ENCODE assay signal across 26 cellular contexts in genomic region chr11:72007089-72007476, GRCh38. TPM values are rescaled to one million over a fixed set of nuclear protein-coding genes. Genes with fewer than 3 reads are reported as not detected.
A peak's percentile ranks its signal among the peaks of the same experiment; 100 is the strongest.
DNase-seq lines count a peak whose midpoint lies in the region; ATAC-seq, FAIRE-seq and TF ChIP-seq lines count a peak whose summit lies in the region.
"Had no signal": no experiment of that assay in that cellular context is flagged by ENCODE, and none has a peak within 500 bp of the region (broad histone marks: within the 10 kb centered on the region; RNA-seq: fewer than 3 reads in every experiment).

No MANE protein-coding gene starts in this region.

- CTCF ChIA-PET in GM12878 (lab: Yijun Ruan, JAX), result interaction anchor here (1.4 to 2.1 kb wide), 3 partner anchors 30 to 84 kb away, joined by 3 to 16 read pairs (median 4); no protein-coding TSS in a partner anchor
- CTCF ChIA-PET in activated CD4-positive, alpha-beta T cell treated with anti-CD3 and anti-CD28 coated beads, Interleukin-2, amount 10 ng/mL, durations not matched to agents 7 days and 5 days (lab: Charles Lee), result interaction anchor here (0.5 to 2.3 kb wide), 4 partner anchors 9 to 738 kb away, joined by 3 to 7 read pairs (median 4); no protein-coding TSS in a partner anchor

- H3K4me1 Mint-ChIP-seq in CD14-positive monocyte, result no peaks in the 10 kb centered on the region
- no peaks in the 10 kb centered on the region for H3K4me1 Mint-ChIP-seq in activated CD4-positive, alpha-beta T cell treated with anti-CD3 and anti-CD28 coated beads, Interleukin-2, amount 10 ng/mL, durations not matched to agents 7 days and 5 days

- no peak for FAIRE-seq in GM12878 (lab: Jason Lieb, UNC)

- H3K79me2 ChIP-seq in GM12878 (ENCODE audit: control insufficient read depth, insufficient read depth, low read length) (no peaks in the 10 kb centered on the region), Karpas-422 (ENCODE audit: low read length) (no peaks in the 10 kb centered on the region)

- no peak for TF ChIP-seq RAD21 in GM12878 (IDR thresholded peaks at IDR 0.05; ENCODE audit: insufficient read depth, low read depth, low read length)

- H3K9me3 Mint-ChIP-seq in CD14-positive monocyte, result peaks cover 0 to 2% (median 0%) of the 10 kb centered on the region in 7 donors
- no peaks in the 10 kb centered on the region for H3K9me3 Mint-ChIP-seq in activated CD4-positive, alpha-beta T cell treated with anti-CD3 and anti-CD28 coated beads, Interleukin-2, amount 10 ng/mL, durations not matched to agents 7 days and 5 days
- H3K9me3 Mint-ChIP-seq: CD4-positive, alpha-beta T cell; T-cell had no signal

- in situ Hi-C loops in GM18951 (cut with MboI; ENCODE audit: low sequenced_read_pairs, unreplicated experiment) (no loop called here), GM12878 (cut with MboI) (no loop called here)

- H3K9ac ChIP-seq in GM12878 (ENCODE audit: control insufficient read depth, insufficient read depth, low read length) (no peak overlapping the region), neuronal stem cell (ENCODE audit: low read depth, low read length, poor library complexity) (no peak overlapping the region), Karpas-422 (ENCODE audit: low read length) (no peak overlapping the region)

- POLR2A ChIA-PET in GM12878 (lab: Charles Lee), result interaction anchor here (1.2 kb wide), 1 partner anchor 29 kb away, joined by 4 read pairs; no protein-coding TSS in a partner anchor
- POLR2A ChIA-PET in activated CD4-positive, alpha-beta T cell treated with anti-CD3 and anti-CD28 coated beads, Interleukin-2, amount 10 ng/mL, durations not matched to agents 7 days and 5 days (lab: Charles Lee), result no interaction called here

- peaks cover 94 to 97% of the 10 kb centered on the region in 2 donors for H3K36me3 Mint-ChIP-seq in CD14-positive monocyte
- peaks cover 65% of the 10 kb centered on the region for H3K36me3 Mint-ChIP-seq in activated CD4-positive, alpha-beta T cell treated with anti-CD3 and anti-CD28 coated beads, Interleukin-2, amount 10 ng/mL, durations not matched to agents 7 days and 5 days (ENCODE audit: low read depth)

- H3K14ac ChIP-seq in neuronal stem cell (ENCODE audit: low read length), result no peak overlapping the region

- TF ChIP-seq EP300 in GM12878 (IDR thresholded peaks at IDR 0.05; ENCODE audit: borderline replicate concordance in 1 of 2, control insufficient read depth in 1 of 2, low read depth in 2 of 2, low read length in 2 of 2), result no peak

- RAD21 ChIA-PET in GM12878 (lab: Charles Lee; ENCODE audit: unreplicated experiment), result no interaction called here

- no peak overlapping the region for H2BK12ac ChIP-seq in neuronal stem cell (ENCODE audit: low read length)

- H3K27me3 Mint-ChIP-seq in CD14-positive monocyte (ENCODE audit: low read depth in 3 of 3), result no peaks in the 10 kb centered on the region
- H3K27me3 Mint-ChIP-seq in activated CD4-positive, alpha-beta T cell treated with anti-CD3 and anti-CD28 coated beads, Interleukin-2, amount 10 ng/mL, durations not matched to agents 7 days and 5 days, result no peaks in the 10 kb centered on the region
- H3K27me3 Mint-ChIP-seq: CD4-positive, alpha-beta T cell; T-cell had no signal

- H3K36me3 ChIP-seq in GM12878 (ENCODE audit: control insufficient read depth in 2 of 2, insufficient read depth in 2 of 2, low read length in 1 of 2) (peaks cover 43 to 66% of the 10 kb centered on the region in 2 experiments; a peak in 3 of 4 replicates), neuronal stem cell (replicated peaks in 1 of 2; ENCODE audit: control insufficient read depth in 2 of 2, insufficient read depth in 2 of 2, low read length in 2 of 2) (peaks cover 87 to 99% of the 10 kb centered on the region in 2 donors), Karpas-422 (ENCODE audit: insufficient read depth, low read length) (peaks cover 9% of the 10 kb centered on the region)
- H3K36me3 ChIP-seq: uterus had no signal

- peak overlapping the region; percentile 20 for H4K8ac ChIP-seq in neuronal stem cell (ENCODE audit: low read depth, low read length)

- SMC1A ChIA-PET in GM12878 (lab: Charles Lee; ENCODE audit: uncharacterized antibody, unreplicated experiment), result interaction anchor here (1.4 kb wide), 1 partner anchor 83 kb away, joined by 4 read pairs; no protein-coding TSS in a partner anchor

- H3K27ac ChIP-seq in GM12878 (ENCODE audit: control insufficient read depth, insufficient read depth), result no peak overlapping the region
- H3K27ac ChIP-seq in neuronal stem cell (replicated peaks; ENCODE audit: low read length), result no peak overlapping the region
- H3K27ac ChIP-seq in Karpas-422 (ENCODE audit: low read length), result no peak overlapping the region
- H3K27ac ChIP-seq: body of pancreas, foreskin keratinocyte, Peyer's patch, SJCRH30, testis, uterus had no signal

- no peak overlapping the region for H3K4ac ChIP-seq in neuronal stem cell (ENCODE audit: low read length)

- DNase-seq in CD14-positive monocyte (ENCODE audit: low spot score), result peak; percentile 43
- DNase-seq in GM12878 (ENCODE audit: low read depth, low spot score), result no peak
- no peak for DNase-seq in neuronal stem cell (ENCODE audit: low spot score)
- DNase-seq in activated CD4-positive, alpha-beta T cell treated with anti-CD3 and anti-CD28 coated beads, Interleukin-2, amount 10 ng/mL, durations not matched to agents 7 days and 5 days, result no peak
- no peak for DNase-seq in Karpas-422
- no peak for DNase-seq in COR-L47 (lab: John Stamatoyannopoulos, UW)
- DNase-seq: body of pancreas; CD4-positive, alpha-beta T cell; effector CD8-positive, alpha-beta T cell; foreskin keratinocyte; GOT3; KG1; left cardiac atrium; mammary epithelial cell; NCI-H146; NCI-H510A treated with DMSO at 0.1 percent for 48 hours; Peyer's patch; retina; SJCRH30; spleen; stimulated activated CD4-positive, alpha-beta T cell treated with anti-CD3 and anti-CD28 coated beads, Interleukin-2, amount 100 ng/mL, for 48 hours; stimulated activated naive CD4-positive, alpha-beta T cell; T-cell; testis; uterus had no signal

- peak overlapping the region; percentile 89 for H4K91ac ChIP-seq in neuronal stem cell (ENCODE audit: low read depth, low read length, poor library complexity)

- H3K27ac Mint-ChIP-seq in CD14-positive monocyte, result peak overlapping the region in 5 of 7 donors; percentile 7 to 55 (median 41)
- no peak overlapping the region for H3K27ac Mint-ChIP-seq in activated CD4-positive, alpha-beta T cell treated with anti-CD3 and anti-CD28 coated beads, Interleukin-2, amount 10 ng/mL, durations not matched to agents 7 days and 5 days

- no peak overlapping the region for H2BK15ac ChIP-seq in neuronal stem cell (ENCODE audit: low read length)

- H3K4me1 ChIP-seq in GM12878 (ENCODE audit: control insufficient read depth, insufficient read depth, low read length), result no peaks in the 10 kb centered on the region
- H3K4me1 ChIP-seq in neuronal stem cell (ENCODE audit: control insufficient read depth in 2 of 2, insufficient read depth in 1 of 2, low read depth in 1 of 2, low read length in 2 of 2), result no peaks in the 10 kb centered on the region
- H3K4me1 ChIP-seq in Karpas-422 (ENCODE audit: low read length), result peaks cover 17% of the 10 kb centered on the region
- H3K4me1 ChIP-seq: body of pancreas, foreskin keratinocyte, Peyer's patch, SJCRH30, testis, uterus had no signal

- H4K20me1 ChIP-seq in GM12878 (ENCODE audit: control insufficient read depth, insufficient read depth) (0 out of 2 replicates have a peak, but pooled peaks cover under 1% of the 10 kb centered on the region), Karpas-422 (ENCODE audit: insufficient read depth, low read depth, low read length) (peaks cover 3% of the 10 kb centered on the region; the same call in 1 of the 2 replicates)

- H2AFZ ChIP-seq in GM12878 (ENCODE audit: control insufficient read depth, low read depth, low read length) (no peak overlapping the region), neuronal stem cell (ENCODE audit: low read length) (no peak overlapping the region), Karpas-422 (ENCODE audit: low read length) (no peak overlapping the region)

- H3K4me3 Mint-ChIP-seq in CD14-positive monocyte, result no peak overlapping the region
- H3K4me3 Mint-ChIP-seq in activated CD4-positive, alpha-beta T cell treated with anti-CD3 and anti-CD28 coated beads, Interleukin-2, amount 10 ng/mL, durations not matched to agents 7 days and 5 days, result no peak overlapping the region
- H3K4me3 Mint-ChIP-seq: CD4-positive, alpha-beta T cell; T-cell had no signal

- WGBS in GM12878 (ENCODE audit: insufficient coverage, insufficient replicate concordance, low lambda C conversion rate, missing lambda C conversion rate), result 96% methylated on average over 15 of the region's 15 CpGs
- WGBS in neuronal stem cell (ENCODE audit: extremely low coverage in 2 of 2, insufficient read length in 2 of 2, insufficient replicate concordance in 1 of 2), 2 donors, result no CpG with 5 or more reads among the region's 15 CpGs

- intact Hi-C loops in CD14-positive monocyte (cut with micrococcal nuclease), result no loop called here
- intact Hi-C loops in GM12878 (cut with micrococcal nuclease; ENCODE audit: unreplicated experiment), result no loop called here

- BruUV-seq in GM12878 (replicated peaks; lab: Mats Ljungman, UMichigan), result no TSS peak

- no peak overlapping the region for H2BK5ac ChIP-seq in neuronal stem cell (ENCODE audit: low read length)

- peaks cover 2% of the 10 kb centered on the region for H3K79me1 ChIP-seq in neuronal stem cell (ENCODE audit: low read depth, low read length)

- no peaks in the 10 kb centered on the region for H3K27me3 ChIP-seq in GM12878 (replicated peaks in 1 of 2; ENCODE audit: control insufficient read depth in 2 of 2, insufficient read depth in 2 of 2, low read length in 1 of 2)
- no peaks in the 10 kb centered on the region for H3K27me3 ChIP-seq in neuronal stem cell (ENCODE audit: control insufficient read depth in 3 of 3, insufficient read depth in 3 of 3, low read depth in 1 of 3, low read length in 3 of 3)
- H3K27me3 ChIP-seq in Karpas-422 (ENCODE audit: low read length), result no peaks in the 10 kb centered on the region
- H3K27me3 ChIP-seq: body of pancreas, foreskin keratinocyte, Peyer's patch, SJCRH30, spleen, testis, uterus had no signal

- TF ChIP-seq POLR2A in GM18951 (IDR thresholded peaks at IDR 0.05; ENCODE audit: extremely low read depth, insufficient read depth, insufficient read length) (peak; percentile 9), GM12878 (IDR thresholded peaks at IDR 0.05; ENCODE audit: low read depth, low read length) (peak; percentile 14; the same call in 1 of the 2 replicates)

- H2AK5ac ChIP-seq in neuronal stem cell (ENCODE audit: low read depth, low read length), result no peak overlapping the region

- no peak overlapping the region for H3K18ac ChIP-seq in neuronal stem cell (ENCODE audit: low read length)

- H3K4me2 ChIP-seq in GM12878 (ENCODE audit: control insufficient read depth, insufficient read depth) (no peak overlapping the region), neuronal stem cell (ENCODE audit: insufficient read depth, low read length, poor library complexity, severe bottlenecking) (no peak overlapping the region), Karpas-422 (ENCODE audit: low read depth, low read length, poor library complexity, severe bottlenecking) (no peak overlapping the region)

- no peak for ATAC-seq in GM12878
- ATAC-seq: body of pancreas, foreskin keratinocyte, left cardiac atrium, T-cell had no signal

- H3K4me3 ChIP-seq in GM12878, result no peak overlapping the region
- H3K4me3 ChIP-seq in neuronal stem cell (ENCODE audit: low read length in 2 of 2), result no peak overlapping the region
- H3K4me3 ChIP-seq in Karpas-422 (ENCODE audit: low read length), result no peak overlapping the region
- H3K4me3 ChIP-seq: body of pancreas, Peyer's patch, SJCRH30, spleen, testis, uterus had no signal

- H3K23ac ChIP-seq in neuronal stem cell (ENCODE audit: low read depth, low read length, poor library complexity), result peak overlapping the region; percentile 96

- no peaks in the 10 kb centered on the region for H3K9me2 ChIP-seq in Karpas-422 (replicated peaks; ENCODE audit: insufficient read depth, low read length)

- no peaks in the 10 kb centered on the region for H3K9me3 ChIP-seq in GM12878 (replicated peaks; ENCODE audit: control insufficient read depth, insufficient read depth, low read length)
- H3K9me3 ChIP-seq in neuronal stem cell (replicated peaks in 1 of 2; ENCODE audit: control insufficient read depth in 2 of 2, insufficient read depth in 1 of 2, low read depth in 1 of 2, low read length in 2 of 2), result no peaks in the 10 kb centered on the region
- H3K9me3 ChIP-seq in Karpas-422 (ENCODE audit: low read length), result no peaks in the 10 kb centered on the region
- H3K9me3 ChIP-seq: body of pancreas, Peyer's patch, SJCRH30, spleen, testis, uterus had no signal

- no peak overlapping the region for H2BK120ac ChIP-seq in neuronal stem cell (ENCODE audit: low read depth, low read length)

- TF ChIP-seq CTCF in CD14-positive monocyte (IDR thresholded peaks at IDR 0.05), result no peak
- no peak for TF ChIP-seq CTCF in GM12878 (IDR thresholded peaks at IDR 0.05 in 2 of 3, conservative IDR thresholded peaks at IDR 0.05 in 1 of 3; ENCODE audit: control insufficient read depth in 2 of 3, extremely low read depth in 1 of 3, insufficient read depth in 1 of 3, low read depth in 3 of 3, low read length in 3 of 3)

RNA-seq across cellular contexts. Expression of gene IL18BP, which starts 8.4 kb away (rescaled TPM):
- polyA plus RNA-seq in CD14-positive monocyte (1 to 10 TPM; 7.4 to 8.3 TPM), GM12878 (2011; rRNA removed) (9.2 and 11.8 TPM in 2 replicates), GM12878 (2014; fragmentation: Illumina TruSeq; extraction: Trizol) (13.7 and 15.9 TPM in 2 replicates), GM12878 (2014; fragmentation: Nextera tagmentation; extraction: Ambion mirVana) (1 to 10 TPM; 2.6 to 3.5 TPM), GM12878 (2014; rRNA removed) (18.1 and 23.4 TPM in 2 replicates), GM12878 (2016; fragmentation: Nextera tagmentation; extraction: Ambion mirVana) (10 to 100 TPM; 10.2 to 11.1 TPM)
- 42.0 and 53.6 TPM in 2 replicates for total RNA-seq in GM12878 (2013; cell fraction: nucleolus; rRNA removed)
- total RNA-seq in GM12878 (2014; rRNA removed) (4.9 and 5.5 TPM in 2 replicates), GM12878 (2014; rRNA removed; fragmentation: Illumina TruSeq; extraction: Trizol) (5.0 and 5.9 TPM in 2 replicates), GM12878 (2021) (16.3 and 19.0 TPM in 2 replicates)
- 15.3 TPM for polyA plus RNA-seq in GM12878 (2011; ENCODE audit: low read depth)
- polyA plus RNA-seq in GM12878 (2011; cell fraction: cytosol; rRNA removed), result 6.1 and 7.4 TPM in 2 replicates
- 88.6 and 89.9 TPM in 2 replicates for polyA plus RNA-seq in GM12878 (2011; cell fraction: nucleus; rRNA removed)
- polyA plus RNA-seq in GM12878 (2012), result 14.2 and 16.9 TPM in 2 replicates
- 14.6 and 16.2 TPM in 2 replicates for polyA minus RNA-seq in GM12878 (2011; rRNA and poly(A)+ RNA removed)
- 2.2 and 2.3 TPM in 2 replicates for polyA minus RNA-seq in GM12878 (2011; cell fraction: cytosol; rRNA and poly(A)+ RNA removed)
- 14.4 and 21.9 TPM in 2 replicates for polyA minus RNA-seq in GM12878 (2011; cell fraction: nucleus; rRNA and poly(A)+ RNA removed)
- 7.6 TPM for polyA plus RNA-seq in neuronal stem cell (2013, experiment 1 of 2)
- polyA plus RNA-seq in neuronal stem cell (2013, experiment 2 of 2), result 7.4 TPM
- total RNA-seq in activated CD4-positive, alpha-beta T cell treated with anti-CD3 and anti-CD28 coated beads, Interleukin-2, amount 10 ng/mL, durations not matched to agents 7 days and 5 days, result 10 to 100 TPM; 15.3 to 16.5 TPM
- 5.4 and 6.2 TPM in 2 replicates for total RNA-seq in Karpas-422 (2014; rRNA removed; shearing (Covaris generic); ENCODE audit: low replicate concordance)
